In the genomic region with DNA sequence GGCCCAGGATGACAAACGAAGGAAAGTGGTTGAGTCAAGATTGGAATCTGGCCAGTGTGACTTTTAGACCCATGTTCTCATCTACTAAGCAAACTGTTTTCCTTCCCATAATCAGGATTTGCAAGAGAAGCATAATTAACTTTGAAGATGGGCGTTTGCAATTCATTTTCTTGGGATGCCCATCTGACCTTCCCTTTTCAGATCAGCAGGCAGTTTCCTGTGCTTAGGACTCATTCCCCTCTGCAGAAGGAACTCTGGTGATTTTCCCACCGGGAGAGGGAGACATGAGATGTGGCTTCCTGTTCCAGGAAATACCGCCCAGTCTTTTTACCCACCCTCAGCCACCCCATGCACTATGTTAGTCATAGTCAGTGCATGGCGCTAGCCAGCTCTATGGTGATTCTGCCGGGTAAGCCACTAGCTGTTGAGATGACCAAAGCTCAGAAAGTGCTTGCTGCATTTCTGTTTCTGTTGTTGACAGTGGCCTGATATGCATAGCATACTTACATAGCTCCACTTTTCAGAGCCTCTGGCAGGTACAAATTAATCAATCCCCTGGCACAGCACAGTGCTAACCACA, we compare ENCODE assay signal across 1 cellular context.
TF ChIP-seq lines count a peak whose summit lies in the region.

No MANE protein-coding gene starts in this region.

TF ChIP-seq in endothelial cell of umbilical vein, 7 proteins besides CTCF, POLR2A, EP300 and RAD21:
- TF ChIP-seq JUN (IDR thresholded peaks at IDR 0.05; ENCODE audit: borderline replicate concordance, insufficient read depth, insufficient read length, low read depth) (peak; percentile 62), POLR2AphosphoS5 (IDR thresholded peaks at IDR 0.05; ENCODE audit: insufficient read depth, low read depth, low read length) (peak; percentile 81), EZH2 (IDR thresholded peaks at IDR 0.05; ENCODE audit: borderline replicate concordance, low read depth, low read length, severe bottlenecking) (no peak), FOS (IDR thresholded peaks at IDR 0.05; ENCODE audit: borderline replicate concordance, insufficient read depth, low read length) (peak; percentile 86), GATA2 (IDR thresholded peaks at IDR 0.05; ENCODE audit: insufficient read depth, insufficient read length, low read depth, low read length) (peak; percentile 96), MYC (IDR thresholded peaks at IDR 0.05; ENCODE audit: low read depth, low read length) (peak; percentile 42)
- TF ChIP-seq, protein P1, sequence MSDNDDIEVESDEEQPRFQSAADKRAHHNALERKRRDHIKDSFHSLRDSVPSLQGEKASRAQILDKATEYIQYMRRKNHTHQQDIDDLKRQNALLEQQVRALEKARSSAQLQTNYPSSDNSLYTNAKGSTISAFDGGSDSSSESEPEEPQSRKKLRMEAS (IDR thresholded peaks at IDR 0.05; ENCODE audit: insufficient read depth, insufficient read length), result peak; percentile 17
